Comparison of ENCODE assay signal across 1 cellular context in the genomic region with DNA sequence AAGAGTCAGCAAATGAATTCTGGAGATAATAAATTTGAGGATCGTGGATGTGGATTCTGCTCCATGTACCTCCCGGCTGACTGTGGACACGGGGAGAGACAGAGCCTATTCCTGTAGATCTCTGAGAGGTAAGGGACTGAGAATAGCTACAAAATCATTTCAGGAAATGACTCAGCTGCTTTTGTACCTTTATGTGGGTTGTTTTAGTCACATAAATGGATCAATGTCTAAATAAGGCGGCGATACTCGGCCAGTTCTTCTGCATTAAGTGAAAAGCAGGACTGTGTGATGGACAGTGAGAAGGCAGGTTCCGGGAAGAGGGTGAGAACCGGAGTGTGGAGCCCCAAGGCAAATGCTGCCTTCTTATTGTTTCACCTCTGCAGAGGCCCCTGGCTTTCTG.
TF ChIP-seq lines count a peak whose summit lies in the region.

No MANE protein-coding gene starts in this region.

TF ChIP-seq in GM23338, 12 proteins besides CTCF, POLR2A, EP300 and RAD21 (continued from another document):
- TF ChIP-seq, protein P1, sequence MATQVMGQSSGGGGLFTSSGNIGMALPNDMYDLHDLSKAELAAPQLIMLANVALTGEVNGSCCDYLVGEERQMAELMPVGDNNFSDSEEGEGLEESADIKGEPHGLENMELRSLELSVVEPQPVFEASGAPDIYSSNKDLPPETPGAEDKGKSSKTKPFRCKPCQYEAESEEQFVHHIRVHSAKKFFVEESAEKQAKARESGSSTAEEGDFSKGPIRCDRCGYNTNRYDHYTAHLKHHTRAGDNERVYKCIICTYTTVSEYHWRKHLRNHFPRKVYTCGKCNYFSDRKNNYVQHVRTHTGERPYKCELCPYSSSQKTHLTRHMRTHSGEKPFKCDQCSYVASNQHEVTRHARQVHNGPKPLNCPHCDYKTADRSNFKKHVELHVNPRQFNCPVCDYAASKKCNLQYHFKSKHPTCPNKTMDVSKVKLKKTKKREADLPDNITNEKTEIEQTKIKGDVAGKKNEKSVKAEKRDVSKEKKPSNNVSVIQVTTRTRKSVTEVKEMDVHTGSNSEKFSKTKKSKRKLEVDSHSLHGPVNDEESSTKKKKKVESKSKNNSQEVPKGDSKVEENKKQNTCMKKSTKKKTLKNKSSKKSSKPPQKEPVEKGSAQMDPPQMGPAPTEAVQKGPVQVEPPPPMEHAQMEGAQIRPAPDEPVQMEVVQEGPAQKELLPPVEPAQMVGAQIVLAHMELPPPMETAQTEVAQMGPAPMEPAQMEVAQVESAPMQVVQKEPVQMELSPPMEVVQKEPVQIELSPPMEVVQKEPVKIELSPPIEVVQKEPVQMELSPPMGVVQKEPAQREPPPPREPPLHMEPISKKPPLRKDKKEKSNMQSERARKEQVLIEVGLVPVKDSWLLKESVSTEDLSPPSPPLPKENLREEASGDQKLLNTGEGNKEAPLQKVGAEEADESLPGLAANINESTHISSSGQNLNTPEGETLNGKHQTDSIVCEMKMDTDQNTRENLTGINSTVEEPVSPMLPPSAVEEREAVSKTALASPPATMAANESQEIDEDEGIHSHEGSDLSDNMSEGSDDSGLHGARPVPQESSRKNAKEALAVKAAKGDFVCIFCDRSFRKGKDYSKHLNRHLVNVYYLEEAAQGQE (IDR thresholded peaks at IDR 0.05; ENCODE audit: unreplicated experiment): no peak
